9 cellular contexts compared by ENCODE assay signal in genomic region chr19:41144403-41144802, GRCh38. TPM values are rescaled to one million over a fixed set of nuclear protein-coding genes. Genes with fewer than 3 reads are reported as not detected.
A peak's percentile ranks its signal among the peaks of the same experiment; 100 is the strongest.
DNase-seq lines count a peak whose midpoint lies in the region; ATAC-seq and TF ChIP-seq lines count a peak whose summit lies in the region.
"Had no signal": no experiment of that assay in that cellular context is flagged by ENCODE, and none has a peak within 500 bp of the region (broad histone marks: within the 10 kb centered on the region; RNA-seq: fewer than 3 reads in every experiment).

No MANE protein-coding gene starts in this region.

- H3K9me3 Mint-ChIP-seq in Calu3 (ENCODE audit: low read depth, unreplicated experiment) = no peaks in the 10 kb centered on the region
- H3K9me3 Mint-ChIP-seq: T-helper 1 cell treated with Interleukin-12 subunit alpha and Interleukin-12 subunit beta and Interleukin-4 antibody, amounts not matched to agents 30 μg/mL and 1 μg/mL, for 36 hours had no signal

- H3K79me2 ChIP-seq in osteoblast (ENCODE audit: insufficient read depth, low read length) = no peaks in the 10 kb centered on the region

- no peaks in the 10 kb centered on the region for H3K27me3 Mint-ChIP-seq in Calu3 (ENCODE audit: unreplicated experiment)

- intact Hi-C loops in Calu3 (cut with micrococcal nuclease; ENCODE audit: unreplicated experiment) = loop anchor here (1.0 to 2.0 kb wide), 3 partner anchors 118 to 482 kb away; no protein-coding TSS in a partner anchor
- intact Hi-C loops in thyroid gland (cut with DNase I) = no loop called here

- no peak overlapping the region for H3K4me2 ChIP-seq in osteoblast (ENCODE audit: insufficient read depth, low read length)

- H3K4me1 Mint-ChIP-seq in Calu3 (ENCODE audit: low read depth, unreplicated experiment) = no peaks in the 10 kb centered on the region

- CTCF ChIA-PET in Calu3 (lab: Charles Lee) = interaction anchor here (0.6 to 1.8 kb wide), 10 partner anchors 15 to 1173 kb away, joined by 3 to 16 read pairs (median 3); partner anchors contain the start of genes CYP2B6, PSMC4 and RAB4B

- no peaks in the 10 kb centered on the region for H4K20me1 ChIP-seq in osteoblast (ENCODE audit: insufficient read depth, low read length)

- no peaks in the 10 kb centered on the region for H3K4me1 ChIP-seq in foreskin keratinocyte
- H3K4me1 ChIP-seq in osteoblast (ENCODE audit: insufficient read depth, low read length) = no peaks in the 10 kb centered on the region
- no peaks in the 10 kb centered on the region for H3K4me1 ChIP-seq in thyroid gland

- TF ChIP-seq POLR2A in thyroid gland (IDR thresholded peaks at IDR 0.05) = no peak

- peak; percentile 93 for DNase-seq in Calu3
- DNase-seq in KBM-7 = peak; percentile 87
- peak; percentile 72 to 73 for DNase-seq in SHP77 (lab: John Stamatoyannopoulos, UW)
- DNase-seq in activated T-helper 1 cell treated with anti-CD3 and anti-CD28 coated beads, Interleukin-2, amount 50 U/mL, for 16 hours (ENCODE audit: low read depth in 1 of 2, low spot score in 1 of 2) = peak; percentile 76 to 79
- DNase-seq in foreskin keratinocyte = peak; percentile 32 to 63
- DNase-seq in osteoblast (ENCODE audit: insufficient read length, low spot score, missing footprints) = peak; percentile 77
- DNase-seq in thyroid gland = peak; percentile 68 to 74

- H3K27ac Mint-ChIP-seq in Calu3 (ENCODE audit: unreplicated experiment) = no peak overlapping the region
- H3K27ac Mint-ChIP-seq: T-helper 1 cell treated with Interleukin-12 subunit alpha and Interleukin-12 subunit beta and Interleukin-4 antibody, amounts not matched to agents 30 μg/mL and 1 μg/mL, for 36 hours had no signal

- H3K27me3 ChIP-seq in foreskin keratinocyte (no peaks in the 10 kb centered on the region), osteoblast (ENCODE audit: insufficient read depth, low read length) (no peaks in the 10 kb centered on the region), thyroid gland (no peaks in the 10 kb centered on the region)

- H3K27ac ChIP-seq in foreskin keratinocyte (no peak overlapping the region), osteoblast (ENCODE audit: low read depth, low read length) (no peak overlapping the region), thyroid gland (no peak overlapping the region)

- ATAC-seq in foreskin keratinocyte = peak; percentile 53
- ATAC-seq in GM21723 (IDR thresholded peaks at IDR 0.05; ENCODE audit: unreplicated experiment) = no peak

- H3K9me3 ChIP-seq in osteoblast (ENCODE audit: low read depth, low read length) (no peaks in the 10 kb centered on the region), thyroid gland (no peaks in the 10 kb centered on the region)

- WGBS in thyroid gland, 2 donors = 27 to 36% methylated on average over 7 of the region's 7 CpGs

- H3K36me3 ChIP-seq in osteoblast (ENCODE audit: insufficient read depth, low read length) (no peaks in the 10 kb centered on the region), thyroid gland (no peaks in the 10 kb centered on the region)

- H3K4me3 Mint-ChIP-seq in Calu3 (ENCODE audit: low read depth, unreplicated experiment) = no peak overlapping the region
- H3K4me3 Mint-ChIP-seq: T-helper 1 cell treated with Interleukin-12 subunit alpha and Interleukin-12 subunit beta and Interleukin-4 antibody, amounts not matched to agents 30 μg/mL and 1 μg/mL, for 36 hours had no signal

- in situ Hi-C loops in KBM-7 (cut with MboI; ENCODE audit: low pct_unique_long_range_greater_than_20kb, low sequenced_read_pairs) = loop anchor here (25.0 kb wide), 1 partner anchor 457 kb away; the partner anchor contains the start of gene NUMBL

- no peak overlapping the region for H2AFZ ChIP-seq in osteoblast (ENCODE audit: low read length)

- TF ChIP-seq CTCF in Calu3 (IDR thresholded peaks at IDR 0.05; ENCODE audit: unreplicated experiment) = peak; percentile 97
- TF ChIP-seq CTCF in foreskin keratinocyte (conservative IDR thresholded peaks at IDR 0.05) = peak; percentile 96
- TF ChIP-seq CTCF in osteoblast (IDR thresholded peaks at IDR 0.05; ENCODE audit: extremely low read depth, low read depth, low read length) = peak; percentile 82
- TF ChIP-seq CTCF in thyroid gland (IDR thresholded peaks at IDR 0.05) = peak; percentile 42 to 82 (median 56)

- BruUV-seq in Calu3 (replicated peaks; lab: Mats Ljungman, UMichigan) = no TSS peak

- H3K4me3 ChIP-seq in osteoblast (ENCODE audit: insufficient read depth, low read length) = no peak overlapping the region
- H3K4me3 ChIP-seq in thyroid gland (replicated peaks in 1 of 3) = no peak overlapping the region

- H3K36me3 Mint-ChIP-seq in Calu3 (ENCODE audit: insufficient read depth, unreplicated experiment) = no peaks in the 10 kb centered on the region

RNA-seq across cellular contexts. Expression of gene CYP2F1, which starts 30.2 kb away (rescaled TPM):
- total RNA-seq in Calu3 (2022) = not detected in 2 replicates
- total RNA-seq in foreskin keratinocyte = not detected in 2 replicates
- polyA plus RNA-seq in foreskin keratinocyte = not detected in 2 replicates
- not detected in 2 replicates for total RNA-seq in osteoblast
- not detected for total RNA-seq in thyroid gland

RNA-seq across cellular contexts. Expression of gene CYP2S1, which starts 48.6 kb away (rescaled TPM):
- total RNA-seq in Calu3 (2022) = 4.9 and 8.9 TPM in 2 replicates
- 8.5 and 10.8 TPM in 2 replicates for total RNA-seq in foreskin keratinocyte
- polyA plus RNA-seq in foreskin keratinocyte = 11.5 and 13.4 TPM in 2 replicates
- not detected in 2 replicates for total RNA-seq in osteoblast
- total RNA-seq in thyroid gland = 1 to 10 TPM in 3 of 4 donors, not detected in 1; 1.0 to 2.3 (median 1.0) TPM

RNA-seq across cellular contexts. Expression of gene CYP2A13, which starts 56.2 kb away (rescaled TPM):
- total RNA-seq in Calu3 (2022) (not detected in 2 replicates), foreskin keratinocyte (not detected in 2 replicates), osteoblast (not detected in 2 replicates), thyroid gland (not detected)
- not detected in 2 replicates for polyA plus RNA-seq in foreskin keratinocyte
